Comparison of ENCODE assay signal across 1 cellular context in genomic region chr14:100285913-100286400, GRCh38.
TF ChIP-seq lines count a peak whose summit lies in the region.

No MANE protein-coding gene starts in this region.

TF ChIP-seq in WTC11, 78 proteins besides CTCF, POLR2A, EP300 and RAD21 (continued from another document):
- no peak for TF ChIP-seq ATF6 (CRISPR knock-in tag; IDR thresholded peaks at IDR 0.05)
- no peak for TF ChIP-seq SMAD3 (CRISPR knock-in tag; IDR thresholded peaks at IDR 0.05; ENCODE audit: borderline replicate concordance)
- TF ChIP-seq MYBL2 (CRISPR knock-in tag; IDR thresholded peaks at IDR 0.05), result no peak
- no peak for TF ChIP-seq SOX15 (CRISPR knock-in tag; IDR thresholded peaks at IDR 0.05)
- TF ChIP-seq FOXK1 (CRISPR knock-in tag; IDR thresholded peaks at IDR 0.05), result no peak
